In genomic region chr17:82296511-82297279, GRCh38 we compare ENCODE assay signal across 9 cellular contexts. TPM values are rescaled to one million over a fixed set of nuclear protein-coding genes. Genes with fewer than 3 reads are reported as not detected.
DNase-seq lines count a peak whose midpoint lies in the region; ATAC-seq, FAIRE-seq and TF ChIP-seq lines count a peak whose summit lies in the region.
"Had no signal": no experiment of that assay in that cellular context is flagged by ENCODE, and none has a peak within 500 bp of the region (broad histone marks: within the 10 kb centered on the region; RNA-seq: fewer than 3 reads in every experiment).

No MANE protein-coding gene starts in this region.

- H2AFZ ChIP-seq in neural progenitor cell (replicated peaks), result no peak overlapping the region

- no peaks in the 10 kb centered on the region for H3K36me3 Mint-ChIP-seq in neural progenitor cell

- peaks cover 6% of the 10 kb centered on the region for H3K27me3 Mint-ChIP-seq in neural progenitor cell (ENCODE audit: insufficient read depth, low read depth)

- TF ChIP-seq RAD21 in A549 (conservative IDR thresholded peaks at IDR 0.05 in 1 of 2, IDR thresholded peaks at IDR 0.05 in 1 of 2), result no peak

- H3K9me3 Mint-ChIP-seq in neural progenitor cell, result no peaks in the 10 kb centered on the region

- H4K20me1 ChIP-seq in neural progenitor cell (ENCODE audit: low read depth), result peaks cover 6% of the 10 kb centered on the region

- POLR2A ChIA-PET in A549 (lab: Yijun Ruan, JAX), result interaction anchor here (0.6 to 2.7 kb wide), 8 partner anchors 8 to 92 kb away, joined by 3 to 14 read pairs (median 10); partner anchors contain the start of gene CSNK1D

- H3K27ac ChIP-seq in A549 (peak overlapping the region; percentile 96 to 98), HL-60 (replicated peaks) (peak overlapping the region; percentile 94), angular gyrus (ENCODE audit: low read depth, low read length) (peak overlapping the region; percentile 80), neural progenitor cell (no peak overlapping the region)

- peaks cover 43% of the 10 kb centered on the region for H3K4me1 Mint-ChIP-seq in neural progenitor cell

- CTCF ChIA-PET in A549 (lab: Yijun Ruan, JAX), result interaction anchor here (0.9 to 21.2 kb wide), 12 partner anchors 9 to 266 kb away, joined by 3 to 343 read pairs (median 5); partner anchors contain the start of gene SECTM1

- no peaks in the 10 kb centered on the region for H3K36me3 ChIP-seq in mucosa of descending colon (ENCODE audit: low read depth)
- no peaks in the 10 kb centered on the region for H3K36me3 ChIP-seq in neural progenitor cell

- TF ChIP-seq POLR2A in A549 (IDR thresholded peaks at IDR 0.05; ENCODE audit: low read length), result no peak

- H3K27ac Mint-ChIP-seq in neural progenitor cell, result no peak overlapping the region

- H3K4me1 ChIP-seq in A549, result peaks cover 69% of the 10 kb centered on the region
- H3K4me1 ChIP-seq in mucosa of descending colon (ENCODE audit: low read depth), result peaks cover 55% of the 10 kb centered on the region
- peaks cover 12% of the 10 kb centered on the region for H3K4me1 ChIP-seq in neural progenitor cell

- TF ChIP-seq CTCF in A549 (IDR thresholded peaks at IDR 0.05), result no peak
- TF ChIP-seq CTCF in HL-60 (IDR thresholded peaks at IDR 0.05; ENCODE audit: insufficient read depth, low read length), result no peak
- TF ChIP-seq CTCF in mucosa of descending colon (IDR thresholded peaks at IDR 0.05), result no peak
- no peak for TF ChIP-seq CTCF in neural progenitor cell (IDR thresholded peaks at IDR 0.05)

- H3K9me3 ChIP-seq in A549, result no peaks in the 10 kb centered on the region
- no peaks in the 10 kb centered on the region for H3K9me3 ChIP-seq in mucosa of descending colon
- no peaks in the 10 kb centered on the region for H3K9me3 ChIP-seq in neural progenitor cell (ENCODE audit: low read depth)

- H3K27me3 ChIP-seq in HL-60 (ENCODE audit: insufficient read depth, poor library complexity, severe bottlenecking), result no peaks in the 10 kb centered on the region
- peaks cover 27% of the 10 kb centered on the region for H3K27me3 ChIP-seq in neural progenitor cell

- H3K4me3 ChIP-seq in A549, result peak overlapping the region; percentile 42
- peak overlapping the region; percentile 34 for H3K4me3 ChIP-seq in HL-60 (replicated peaks; ENCODE audit: insufficient read depth, low read length)
- no peak overlapping the region for H3K4me3 ChIP-seq in mucosa of descending colon
- no peak overlapping the region for H3K4me3 ChIP-seq in neural progenitor cell

- H3K4me2 ChIP-seq in A549 (peak overlapping the region; percentile 91), neural progenitor cell (no peak overlapping the region)

- intact Hi-C loops in mucosa of descending colon (cut with DNase I, micrococcal nuclease), result no loop called here

- 64% methylated on average over 7 of the region's 7 CpGs for WGBS in A549 (ENCODE audit: missing lambda C conversion rate)

- H3K79me2 ChIP-seq in neural progenitor cell (ENCODE audit: low read depth), result peaks cover 7% of the 10 kb centered on the region

- FAIRE-seq in A549 (lab: Jason Lieb, UNC), result no peak

- no peak for ATAC-seq in A549
- ATAC-seq in mucosa of descending colon, result no peak
- no peak for ATAC-seq in GM18907 (IDR thresholded peaks at IDR 0.05; ENCODE audit: unreplicated experiment)

- no peak overlapping the region for H3K4me3 Mint-ChIP-seq in neural progenitor cell

- H3F3A ChIP-seq in neural progenitor cell (ENCODE audit: low read depth), result peaks cover 23% of the 10 kb centered on the region

- no peak overlapping the region for H3K9ac ChIP-seq in neural progenitor cell

- DNase-seq in A549 (ENCODE audit: low read depth in 1 of 2, low spot score in 1 of 2), result no peak
- DNase-seq in HL-60 (ENCODE audit: low read depth in 1 of 2, low spot score in 1 of 2), result no peak
- peak in 2 of 3 donors; percentile 38 to 74 for DNase-seq in mucosa of descending colon
- no peak for DNase-seq in neural progenitor cell (ENCODE audit: low spot score)
- DNase-seq in activated CD4-positive, alpha-beta T cell treated with anti-CD3 and anti-CD28 coated beads, Interleukin-2, amount 50 U/mL, for 48 hours, result no peak
- no peak for DNase-seq in D341Med (ENCODE audit: low spot score)

- no peak for TF ChIP-seq EP300 in A549 (IDR thresholded peaks at IDR 0.05)

TF ChIP-seq in A549, 52 proteins besides CTCF, POLR2A, EP300 and RAD21:
- TF ChIP-seq EHF (CRISPR knock-in tag; IDR thresholded peaks at IDR 0.05) (0 out of 2 replicates have a peak, but pooled peaks have one; percentile 12), MAX (IDR thresholded peaks at IDR 0.05) (no peak), FOSB (CRISPR knock-in tag; IDR thresholded peaks at IDR 0.05) (0 out of 2 replicates have a peak, but pooled peaks have one; percentile 51), HOXA7 (CRISPR knock-in tag; IDR thresholded peaks at IDR 0.05) (0 out of 2 replicates have a peak, but pooled peaks have one; percentile 50)
TF ChIP-seq in A549: peak in this region for 3.

RNA-seq across cellular contexts. Expression of gene CD7, which starts 20.7 kb away (rescaled TPM):
- polyA plus RNA-seq in A549 (2011; rRNA removed) (not detected in 2 replicates), A549 (2017; fragmentation: RNase III; extraction: RNeasy Plus Mini Kit Qiagen cat#74134 plus additional on column Dnase treatment) (not detected in 3 replicates)
- not detected in 2 replicates for polyA plus RNA-seq in A549 (2012; cell fraction: cytosol; rRNA removed)
- polyA plus RNA-seq in A549 (2012; cell fraction: nucleus; rRNA removed), result 0.07 TPM in 1 of 2 replicates, not detected in the other
- polyA minus RNA-seq in A549 (2011; rRNA and poly(A)+ RNA removed), result not detected in 2 replicates
- total RNA-seq in mucosa of descending colon (10 to 100 TPM in 2 of 3 donors, 1 to 10 TPM in 1; 10.0 to 12.8 (median 12.3) TPM), neural progenitor cell (ENCODE audit: low replicate concordance) (0.62 TPM in 1 of 2 replicates, not detected in the other)
- total RNA-seq: pulmonary artery endothelial cell had no signal

RNA-seq across cellular contexts. Expression of gene CSNK1D, which starts 23.2 kb away (rescaled TPM):
- polyA plus RNA-seq in A549 (2011; rRNA removed) (130 and 139 TPM in 2 replicates), A549 (2017; fragmentation: RNase III; extraction: RNeasy Plus Mini Kit Qiagen cat#74134 plus additional on column Dnase treatment) (151 to 173 TPM (median 163 TPM) in 3 replicates)
- 182 and 192 TPM in 2 replicates for polyA plus RNA-seq in A549 (2012; cell fraction: cytosol; rRNA removed)
- 734 and 786 TPM in 2 replicates for polyA plus RNA-seq in A549 (2012; cell fraction: nucleus; rRNA removed)
- polyA minus RNA-seq in A549 (2011; rRNA and poly(A)+ RNA removed), result 105 and 128 TPM in 2 replicates
- total RNA-seq in mucosa of descending colon (100 to 1,000 TPM; 177 to 221 (median 189) TPM), neural progenitor cell (ENCODE audit: low replicate concordance) (41.5 and 60.7 TPM in 2 replicates)

RNA-seq across cellular contexts. Expression of gene SECTM1, which starts 36.9 kb away (rescaled TPM):
- polyA plus RNA-seq in A549 (2011; rRNA removed), result 0.22 and 0.58 TPM in 2 replicates
- 0.31 and 0.52 TPM in 2 replicates for polyA plus RNA-seq in A549 (2012; cell fraction: cytosol; rRNA removed)
- polyA plus RNA-seq in A549 (2012; cell fraction: nucleus; rRNA removed), result 0.58 and 0.83 TPM in 2 replicates
- polyA plus RNA-seq in A549 (2017; fragmentation: RNase III; extraction: RNeasy Plus Mini Kit Qiagen cat#74134 plus additional on column Dnase treatment), result 1.5 to 2.5 TPM (median 2.0 TPM) in 3 replicates
- not detected in 2 replicates for polyA minus RNA-seq in A549 (2011; rRNA and poly(A)+ RNA removed)
- total RNA-seq in mucosa of descending colon, result 100 to 1,000 TPM; 127 to 268 (median 213) TPM
- total RNA-seq in neural progenitor cell (ENCODE audit: low replicate concordance), result 0.12 TPM in 1 of 2 replicates, not detected in the other

Comparison
In these comparisons a context has a peak if more than half of its experiments do, and no peak if none do; other contexts are left out.
1. DNase-seq: peak in mucosa of descending colon (2 of 3); none in A549 (0 of 2), HL-60 (0 of 2), neural progenitor cell (single experiment), activated CD4-positive, alpha-beta T cell treated with anti-CD3 and anti-CD28 coated beads, Interleukin-2, amount 50 U/mL, for 48 hours (0 of 2) and D341Med (single experiment).
2. H3K4me3 ChIP-seq: peak in A549 (single experiment) and HL-60 (single experiment); none in mucosa of descending colon (single experiment) and neural progenitor cell (single experiment).
3. RNA of gene SECTM1, which starts 36.9 kb away (total RNA-seq): 127 to 268 TPM in mucosa of descending colon; 0.12 TPM in neural progenitor cell; every median in the first group is over 100 times any median in the second.